ENCODE assay signal across 7 cellular contexts in genomic region chr2:100726866-100727265, GRCh38.
"Had no signal": no experiment of that assay in that cellular context is flagged by ENCODE, and none has a peak within 500 bp of the region (broad histone marks: within the 10 kb centered on the region; RNA-seq: fewer than 3 reads in every experiment).

No MANE protein-coding gene starts in this region.

- H3K9ac ChIP-seq: GM23248, KMS-11 had no signal

- H3K27ac ChIP-seq: GM23248, HL-60, KMS-11 had no signal

- H3K4me2 ChIP-seq: KMS-11 had no signal

- H3K4me1 Mint-ChIP-seq: IgD-negative memory B cell had no signal

- DNase-seq: GM23248, HFFc6, KBM-7 had no signal

- H3K36me3 ChIP-seq: HAP-1 had no signal

- H2AFZ ChIP-seq: GM23248 had no signal

- H3K27ac Mint-ChIP-seq: HFFc6, IgD-negative memory B cell had no signal

- H3K4me3 ChIP-seq: GM23248, HAP-1 had no signal

- H3K4me3 Mint-ChIP-seq: HFFc6, IgD-negative memory B cell had no signal
